Comparison of ENCODE assay signal across 17 cellular contexts in genomic region chr3:119195151-119195476, GRCh38. TPM values are rescaled to one million over a fixed set of nuclear protein-coding genes. Genes with fewer than 3 reads are reported as not detected.
A peak's percentile ranks its signal among the peaks of the same experiment; 100 is the strongest.
DNase-seq lines count a peak whose midpoint lies in the region; ATAC-seq and TF ChIP-seq lines count a peak whose summit lies in the region.
"Had no signal": no experiment of that assay in that cellular context is flagged by ENCODE, and none has a peak within 500 bp of the region (broad histone marks: within the 10 kb centered on the region; RNA-seq: fewer than 3 reads in every experiment).

No MANE protein-coding gene starts in this region.

- BruUV-seq in mammary epithelial cell (replicated peaks; lab: Mats Ljungman, UMichigan) (no TSS peak), PC-3 (replicated peaks; lab: Mats Ljungman, UMichigan) (no TSS peak)

- H3K4me1 Mint-ChIP-seq in activated T-helper 17 cell treated with anti-CD3 and anti-CD28 coated beads, Interleukin-2, amount 50 U/mL, for 72 hours: no peaks in the 10 kb centered on the region
- H3K4me1 Mint-ChIP-seq: CD8-positive, alpha-beta memory T cell had no signal

- H3K27me3 ChIP-seq in mammary epithelial cell (ENCODE audit: insufficient read depth, low read length) (no peaks in the 10 kb centered on the region), breast epithelium (no peaks in the 10 kb centered on the region), PC-3 (ENCODE audit: low read length) (no peaks in the 10 kb centered on the region), osteoblast (ENCODE audit: insufficient read depth, low read length) (no peaks in the 10 kb centered on the region), left ventricle myocardium inferior (ENCODE audit: low read depth) (no peaks in the 10 kb centered on the region)

- H3K36me3 ChIP-seq in mammary epithelial cell (ENCODE audit: insufficient read depth, low read length) (no peaks in the 10 kb centered on the region), breast epithelium (no peaks in the 10 kb centered on the region), PC-3 (ENCODE audit: low read depth, low read length) (no peaks in the 10 kb centered on the region), osteoblast (ENCODE audit: insufficient read depth, low read length) (no peaks in the 10 kb centered on the region), left ventricle myocardium inferior (no peaks in the 10 kb centered on the region)

- dilution Hi-C loops in mammary epithelial cell (cut with HindIII; ENCODE audit: low sequenced_read_pairs): no loop called here

- no peak overlapping the region for H3K4me3 Mint-ChIP-seq in activated T-helper 17 cell treated with anti-CD3 and anti-CD28 coated beads, Interleukin-2, amount 50 U/mL, for 72 hours
- H3K4me3 Mint-ChIP-seq: CD8-positive, alpha-beta memory T cell had no signal

- no peak for ATAC-seq in PC-3
- ATAC-seq in activated T-helper 17 cell treated with anti-CD3 and anti-CD28 coated beads, Interleukin-2, amount 50 U/mL, for 72 hours (replicated peaks): no peak
- ATAC-seq: HepG2 had no signal

- H3K4me1 ChIP-seq in mammary epithelial cell (ENCODE audit: insufficient read depth, low read length) (peaks cover 26% of the 10 kb centered on the region), breast epithelium (no peaks in the 10 kb centered on the region), PC-3 (ENCODE audit: insufficient read depth, low read length) (peaks cover 25% of the 10 kb centered on the region), osteoblast (ENCODE audit: insufficient read depth, low read length) (peaks cover 14% of the 10 kb centered on the region), left ventricle myocardium inferior (no peaks in the 10 kb centered on the region)

- H3K36me3 Mint-ChIP-seq in activated T-helper 17 cell treated with anti-CD3 and anti-CD28 coated beads, Interleukin-2, amount 50 U/mL, for 72 hours (ENCODE audit: low read depth): no peaks in the 10 kb centered on the region

- no peaks in the 10 kb centered on the region for H3K9me3 Mint-ChIP-seq in activated T-helper 17 cell treated with anti-CD3 and anti-CD28 coated beads, Interleukin-2, amount 50 U/mL, for 72 hours
- H3K9me3 Mint-ChIP-seq: CD8-positive, alpha-beta memory T cell had no signal

- no peak for DNase-seq in mammary epithelial cell
- DNase-seq in breast epithelium (ENCODE audit: low spot score in 2 of 2): no peak
- no peak for DNase-seq in PC-3
- DNase-seq in epithelial cell of prostate (ENCODE audit: low read depth, low spot score): no peak
- DNase-seq in osteoblast (ENCODE audit: insufficient read length, low spot score, missing footprints): no peak
- DNase-seq in stimulated activated naive CD4-positive, alpha-beta T cell (lab: John Stamatoyannopoulos, UW): no peak
- no peak for DNase-seq in left ventricle myocardium inferior
- DNase-seq: 8988T; Caco-2; CD8-positive, alpha-beta memory T cell; DND-41; GDM1; H7 had no signal

- POLR2A ChIA-PET in PC-3 (lab: Charles Lee; ENCODE audit: unreplicated experiment): interaction anchor here (0.6 kb wide), 1 partner anchor 24 kb away, joined by 3 read pairs; no protein-coding TSS in a partner anchor

- H3K9me3 ChIP-seq in mammary epithelial cell (replicated peaks; ENCODE audit: insufficient read depth, low read length): no peaks in the 10 kb centered on the region
- H3K9me3 ChIP-seq in breast epithelium: no peaks in the 10 kb centered on the region
- no peaks in the 10 kb centered on the region for H3K9me3 ChIP-seq in PC-3 (ENCODE audit: low read length)
- no peaks in the 10 kb centered on the region for H3K9me3 ChIP-seq in osteoblast (ENCODE audit: low read depth, low read length)
- H3K9me3 ChIP-seq in left ventricle myocardium inferior (replicated peaks): no peaks in the 10 kb centered on the region
- H3K9me3 ChIP-seq: Caco-2 had no signal

- no peak overlapping the region for H3K27ac Mint-ChIP-seq in activated T-helper 17 cell treated with anti-CD3 and anti-CD28 coated beads, Interleukin-2, amount 50 U/mL, for 72 hours
- H3K27ac Mint-ChIP-seq: CD8-positive, alpha-beta memory T cell had no signal

- intact Hi-C loops in mammary epithelial cell (cut with micrococcal nuclease): no loop called here
- intact Hi-C loops in breast epithelium (cut with DNase I; ENCODE audit: low total_unique reads): no loop called here
- intact Hi-C loops in PC-3 (cut with micrococcal nuclease): no loop called here
- intact Hi-C loops in left ventricle myocardium inferior (cut with micrococcal nuclease): no loop called here

- no peaks in the 10 kb centered on the region for H3K79me2 ChIP-seq in mammary epithelial cell (ENCODE audit: insufficient read depth, low read length)
- no peaks in the 10 kb centered on the region for H3K79me2 ChIP-seq in PC-3 (ENCODE audit: low read length)
- H3K79me2 ChIP-seq in osteoblast (ENCODE audit: insufficient read depth, low read length): no peaks in the 10 kb centered on the region

- H4K20me1 ChIP-seq in mammary epithelial cell (ENCODE audit: insufficient read depth, low read length): no peaks in the 10 kb centered on the region
- no peaks in the 10 kb centered on the region for H4K20me1 ChIP-seq in PC-3 (ENCODE audit: low read length)
- H4K20me1 ChIP-seq in osteoblast (ENCODE audit: insufficient read depth, low read length): no peaks in the 10 kb centered on the region

- CTCF ChIA-PET in mammary epithelial cell (lab: Charles Lee; ENCODE audit: low non-redundant PET): no interaction called here
- CTCF ChIA-PET in PC-3 (lab: Charles Lee): no interaction called here

- no peak for TF ChIP-seq CTCF in mammary epithelial cell (conservative IDR thresholded peaks at IDR 0.05 in 1 of 2, IDR thresholded peaks at IDR 0.05 in 1 of 2; ENCODE audit: extremely low read depth in 1 of 2, insufficient read depth in 1 of 2, low read depth in 1 of 2, low read length in 2 of 2)
- no peak for TF ChIP-seq CTCF in breast epithelium (IDR thresholded peaks at IDR 0.05)
- TF ChIP-seq CTCF in PC-3 (conservative IDR thresholded peaks at IDR 0.05; ENCODE audit: low read depth, low read length): no peak
- no peak for TF ChIP-seq CTCF in osteoblast (IDR thresholded peaks at IDR 0.05; ENCODE audit: extremely low read depth, low read depth, low read length)
- TF ChIP-seq CTCF in left ventricle myocardium inferior (IDR thresholded peaks at IDR 0.05; ENCODE audit: borderline replicate concordance): no peak

- H3K9ac ChIP-seq in mammary epithelial cell (ENCODE audit: insufficient read depth, low read length) (no peak overlapping the region), PC-3 (ENCODE audit: low read length) (no peak overlapping the region)

- H3F3A ChIP-seq in PC-3 (ENCODE audit: low read length, unreplicated experiment): no peaks in the 10 kb centered on the region

- in situ Hi-C loops in mammary epithelial cell (cut with MboI; ENCODE audit: low sequenced_read_pairs in 2 of 2): no loop called here

- 0% methylated on average over 1 of the region's 1 CpG for WGBS in mammary epithelial cell (ENCODE audit: low coverage, missing lambda C conversion rate)

- H3K27me3 Mint-ChIP-seq in activated T-helper 17 cell treated with anti-CD3 and anti-CD28 coated beads, Interleukin-2, amount 50 U/mL, for 72 hours: peaks cover 5% of the 10 kb centered on the region

- peak overlapping the region; percentile 60 for H2AFZ ChIP-seq in mammary epithelial cell (ENCODE audit: low read depth, low read length)
- peak overlapping the region; percentile 39 for H2AFZ ChIP-seq in PC-3 (ENCODE audit: low read length)
- no peak overlapping the region for H2AFZ ChIP-seq in osteoblast (ENCODE audit: low read length)

- no peak overlapping the region for H3K4me2 ChIP-seq in mammary epithelial cell (ENCODE audit: insufficient read depth, low read depth, low read length)
- peak overlapping the region; percentile 5; the same call in 1 of the 2 replicates for H3K4me2 ChIP-seq in PC-3 (ENCODE audit: low read length)
- H3K4me2 ChIP-seq in osteoblast (ENCODE audit: insufficient read depth, low read length): peak overlapping the region; percentile 2

- H3K9me2 ChIP-seq in PC-3 (replicated peaks; ENCODE audit: low read length): no peaks in the 10 kb centered on the region

- H3K4me3 ChIP-seq in mammary epithelial cell (replicated peaks in 1 of 3; ENCODE audit: insufficient read depth in 1 of 3, low read depth in 2 of 3, low read length in 3 of 3) (no peak overlapping the region), breast epithelium (no peak overlapping the region), PC-3 (ENCODE audit: low read length) (no peak overlapping the region), osteoblast (ENCODE audit: insufficient read depth, low read length) (no peak overlapping the region), left ventricle myocardium inferior (no peak overlapping the region)

- TF ChIP-seq POLR2A in breast epithelium (IDR thresholded peaks at IDR 0.05): no peak

- H3K27ac ChIP-seq in mammary epithelial cell (ENCODE audit: insufficient read depth, low read depth, low read length): no peak overlapping the region
- H3K27ac ChIP-seq in breast epithelium: no peak overlapping the region
- H3K27ac ChIP-seq in PC-3 (ENCODE audit: low read length): peak overlapping the region; percentile 9; the same call in 1 of the 2 replicates
- H3K27ac ChIP-seq in epithelial cell of prostate: peak overlapping the region; percentile 46
- H3K27ac ChIP-seq in osteoblast (ENCODE audit: low read depth, low read length): no peak overlapping the region
- H3K27ac ChIP-seq in left ventricle myocardium inferior (replicated peaks): no peak overlapping the region

RNA-seq across cellular contexts. Expression of gene UPK1B, which starts 21.7 kb away (rescaled TPM):
- total RNA-seq in mammary epithelial cell: 1 to 10 TPM in 1 of 2 donors, not detected in 1; 1.7 TPM
- polyA plus RNA-seq in mammary epithelial cell: 0.50 TPM
- polyA minus RNA-seq in mammary epithelial cell: 1.4 TPM
- 1 to 10 TPM in 1 of 3 donors, not detected in 2; 6.7 TPM for total RNA-seq in breast epithelium
- 0.04 TPM in 1 of 2 replicates, not detected in the other for total RNA-seq in PC-3 (2014; rRNA removed)
- 0.29 and 0.36 TPM in 2 replicates for total RNA-seq in osteoblast
- total RNA-seq in activated T-helper 17 cell treated with anti-CD3 and anti-CD28 coated beads, Interleukin-2, amount 50 U/mL, for 72 hours: 1 to 10 TPM in 1 of 2 donors, under 1 TPM in 1; 0.56 to 1.2 TPM
- total RNA-seq in left ventricle myocardium inferior: not detected
- total RNA-seq: CD8-positive, alpha-beta memory T cell; HepG2; HT1080 had no signal
- polyA plus RNA-seq: BJ; CD8-positive, alpha-beta memory T cell; HepG2 had no signal

RNA-seq across cellular contexts. Expression of gene B4GALT4, which starts 45.6 kb away (rescaled TPM):
- total RNA-seq in mammary epithelial cell (10 to 100 TPM; 18.3 to 34.8 TPM), breast epithelium (10 to 100 TPM; 14.1 to 22.5 (median 19.3) TPM), PC-3 (2014; rRNA removed) (37.6 and 40.8 TPM in 2 replicates), osteoblast (22.7 and 28.2 TPM in 2 replicates), left ventricle myocardium inferior (12.7 TPM)
- 18.9 TPM for polyA plus RNA-seq in mammary epithelial cell
- polyA minus RNA-seq in mammary epithelial cell: 18.0 TPM
- 10 to 100 TPM; 18.5 to 28.1 TPM for total RNA-seq in activated T-helper 17 cell treated with anti-CD3 and anti-CD28 coated beads, Interleukin-2, amount 50 U/mL, for 72 hours

RNA-seq across cellular contexts. Expression of gene TEX55, which starts 49.1 kb away (rescaled TPM):
- total RNA-seq in mammary epithelial cell: not detected
- polyA plus RNA-seq in mammary epithelial cell: 0.05 TPM
- polyA minus RNA-seq in mammary epithelial cell: not detected
- total RNA-seq in breast epithelium: not detected
- 0.33 TPM in 1 of 2 replicates, not detected in the other for total RNA-seq in PC-3 (2014; rRNA removed)
- total RNA-seq in osteoblast: not detected in 2 replicates
- total RNA-seq in activated T-helper 17 cell treated with anti-CD3 and anti-CD28 coated beads, Interleukin-2, amount 50 U/mL, for 72 hours: not detected
- total RNA-seq in left ventricle myocardium inferior: not detected
- total RNA-seq: Caco-2; CD8-positive, alpha-beta memory T cell; H7; HepG2; HT1080 had no signal
- polyA plus RNA-seq: BJ; CD8-positive, alpha-beta memory T cell; HepG2 had no signal

Comparison
In these comparisons a context has a peak if more than half of its experiments do, and no peak if none do; other contexts are left out.
1. H3K27ac ChIP-seq: peak in PC-3 (single experiment) and epithelial cell of prostate (single experiment); none in mammary epithelial cell (single experiment), breast epithelium (0 of 2), osteoblast (single experiment) and left ventricle myocardium inferior (single experiment).